In genomic region chr3:58236527-58237237, GRCh38 we compare ENCODE assay signal across 8 cellular contexts. TPM values are rescaled to one million over a fixed set of nuclear protein-coding genes. Genes with fewer than 3 reads are reported as not detected.
DNase-seq lines count a peak whose midpoint lies in the region; ATAC-seq and TF ChIP-seq lines count a peak whose summit lies in the region.

No MANE protein-coding gene starts in this region.

- H3K4me2 ChIP-seq in Loucy (ENCODE audit: low read depth, low read length, poor library complexity, severe bottlenecking), result peak overlapping the region; percentile 88

- H4K20me1 ChIP-seq in Loucy (ENCODE audit: insufficient read depth, low read length, poor library complexity, severe bottlenecking), result no peaks in the 10 kb centered on the region

- H3K9me3 ChIP-seq in Loucy (ENCODE audit: insufficient read depth, low read depth, low read length) (no peaks in the 10 kb centered on the region), mucosa of stomach (ENCODE audit: control insufficient read depth, low read length) (no peaks in the 10 kb centered on the region)

- no peak for TF ChIP-seq CTCF in C4-2B (conservative IDR thresholded peaks at IDR 0.05)
- no peak for TF ChIP-seq CTCF in Loucy (conservative IDR thresholded peaks at IDR 0.05; ENCODE audit: low read length)

- H3F3A ChIP-seq in Loucy (ENCODE audit: low read depth), result no peaks in the 10 kb centered on the region

- H3K27me3 ChIP-seq in Loucy (ENCODE audit: insufficient read depth, low read length, poor library complexity, severe bottlenecking), result no peaks in the 10 kb centered on the region
- H3K27me3 ChIP-seq in mucosa of stomach (ENCODE audit: control insufficient read depth, insufficient read depth, low read length), result no peaks in the 10 kb centered on the region

- H3K9ac ChIP-seq in Loucy (ENCODE audit: low read depth, low read length, poor library complexity, severe bottlenecking) (peak overlapping the region; percentile 71), mucosa of stomach (ENCODE audit: low read length) (peak overlapping the region; percentile 55)

- DNase-seq in dermis blood vessel endothelial cell (peak; percentile 24), NCI-H2107 treated with DMSO at 0.1 percent for 48 hours (lab: John Stamatoyannopoulos, UW; ENCODE audit: unreplicated experiment) (no peak), DMS114 treated with DMSO at 0.1 percent for 48 hours (lab: John Stamatoyannopoulos, UW; ENCODE audit: unreplicated experiment) (no peak), KBM-7 (no peak)

- peak overlapping the region; percentile 70 for H3K27ac ChIP-seq in C4-2B

- peaks cover 9% of the 10 kb centered on the region for H3K4me1 ChIP-seq in Loucy (ENCODE audit: insufficient read depth, low read length, poor library complexity, severe bottlenecking)
- H3K4me1 ChIP-seq in mucosa of stomach (ENCODE audit: control insufficient read depth, insufficient read depth, low read length), result peaks cover 19% of the 10 kb centered on the region

- H3K4me3 ChIP-seq in Loucy (ENCODE audit: low read length, poor library complexity, severe bottlenecking), result peak overlapping the region; percentile 76
- H3K4me3 ChIP-seq in mucosa of stomach (ENCODE audit: low read length), result peak overlapping the region; percentile 83

- H3K36me3 ChIP-seq in Loucy (ENCODE audit: insufficient read depth, low read length), result no peaks in the 10 kb centered on the region
- no peaks in the 10 kb centered on the region for H3K36me3 ChIP-seq in mucosa of stomach (ENCODE audit: control insufficient read depth, insufficient read depth, low read length)

- in situ Hi-C loops in KBM-7 (cut with MboI; ENCODE audit: low pct_unique_long_range_greater_than_20kb, low sequenced_read_pairs), result no loop called here

- H3K9me2 ChIP-seq in Loucy (replicated peaks; ENCODE audit: low read depth, low read length), result no peaks in the 10 kb centered on the region

- peak overlapping the region; percentile 100 for H2AFZ ChIP-seq in Loucy (ENCODE audit: low read length)

- ATAC-seq in GM21529 (IDR thresholded peaks at IDR 0.05; ENCODE audit: unreplicated experiment), result no peak

- no peaks in the 10 kb centered on the region for H3K79me2 ChIP-seq in Loucy (ENCODE audit: insufficient read depth, low read length)

RNA-seq across cellular contexts. Expression of gene ABHD6, which starts 0.9 kb away (rescaled TPM):
- total RNA-seq in dermis blood vessel endothelial cell, result 21.7 and 43.1 TPM in 2 replicates

RNA-seq across cellular contexts. Expression of gene DNASE1L3, which starts 25.9 kb away (rescaled TPM):
- 1.7 and 10.6 TPM in 2 replicates for total RNA-seq in dermis blood vessel endothelial cell
